Comparison of ENCODE assay signal across 8 cellular contexts in the genomic region with DNA sequence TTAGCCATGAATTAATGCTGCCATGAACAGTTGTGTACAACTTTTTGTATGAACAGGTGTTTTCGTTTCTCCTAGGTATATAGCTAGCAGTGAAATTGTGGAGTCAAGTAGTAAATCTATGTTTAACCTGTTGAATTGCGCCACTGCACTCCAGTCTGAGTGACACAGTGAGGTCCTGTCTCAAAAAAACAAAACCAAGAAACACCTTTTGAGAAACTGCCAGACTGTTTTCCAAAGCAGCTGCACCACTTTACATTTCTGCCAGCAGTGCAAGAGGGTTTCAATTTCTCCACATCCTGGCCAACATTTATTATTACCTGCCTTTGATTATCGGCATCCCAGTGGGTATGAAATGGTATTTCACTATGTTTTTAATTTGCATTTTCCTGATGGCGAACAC.
"Had no signal": no experiment of that assay in that cellular context is flagged by ENCODE, and none has a peak within 500 bp of the region (broad histone marks: within the 10 kb centered on the region; RNA-seq: fewer than 3 reads in every experiment).

No MANE protein-coding gene starts in this region.

- H3K27ac ChIP-seq: lower lobe of right lung, prostate gland, spleen, upper lobe of left lung had no signal

- DNase-seq: activated naive CD4-positive, alpha-beta T cell treated with anti-CD3 and anti-CD28 coated beads, Interleukin-2, amount 50 U/mL, for 16 hours; lower lobe of right lung; occipital lobe; spleen; stimulated activated CD4-positive, alpha-beta T cell treated with anti-CD3 and anti-CD28 coated beads, Interleukin-1b, Interleukin-23, amount 100 ng/mL, for 48 hours; stimulated activated naive CD4-positive, alpha-beta T cell had no signal

- H3K27me3 ChIP-seq: upper lobe of left lung had no signal

- H3K36me3 ChIP-seq: lower lobe of right lung, prostate gland, spleen, upper lobe of left lung had no signal

- H3K9me3 ChIP-seq: lower lobe of right lung, prostate gland, spleen, upper lobe of left lung had no signal

- H3K4me3 ChIP-seq: lower lobe of right lung, prostate gland, spleen, upper lobe of left lung had no signal
